In the genomic region with DNA sequence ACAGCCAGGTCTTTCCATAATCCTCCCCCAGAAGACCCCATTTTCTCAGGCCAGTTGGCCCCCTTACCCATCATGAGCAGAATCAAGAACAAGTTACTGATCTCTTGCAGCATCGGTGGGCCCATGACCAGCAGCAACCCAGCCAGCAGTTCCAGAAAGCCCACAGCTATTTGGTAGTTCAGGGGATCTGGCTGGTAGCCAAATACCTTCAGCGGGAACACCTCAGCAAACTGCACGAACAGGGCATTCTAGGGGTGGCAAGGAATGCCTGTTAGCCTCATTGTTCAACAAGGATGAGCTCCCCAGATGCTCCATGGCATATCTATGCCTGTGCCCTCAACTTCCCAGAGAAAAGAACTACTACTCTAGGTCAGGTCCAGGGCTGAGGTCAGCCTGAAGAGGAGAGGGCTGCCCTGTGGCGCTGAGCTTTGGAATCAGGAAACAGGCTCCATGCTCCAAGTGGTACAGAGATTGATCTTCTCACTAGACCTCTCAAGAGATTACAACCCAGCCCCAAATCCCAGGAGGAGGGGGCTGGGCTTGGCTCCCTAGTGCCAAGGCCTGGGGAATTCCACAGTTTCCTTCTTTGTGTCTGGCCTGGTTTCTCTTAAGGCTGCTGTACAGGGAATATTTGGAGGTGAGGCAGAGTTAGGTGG, we compare ENCODE assay signal across 8 cellular contexts. TPM values are rescaled to one million over a fixed set of nuclear protein-coding genes. Genes with fewer than 3 reads are reported as not detected.
A peak's percentile ranks its signal among the peaks of the same experiment; 100 is the strongest.
DNase-seq lines count a peak whose midpoint lies in the region; ATAC-seq and TF ChIP-seq lines count a peak whose summit lies in the region.

No MANE protein-coding gene starts in this region.

- H3K4me1 Mint-ChIP-seq in brain: peaks cover 21% of the 10 kb centered on the region

- H3K36me3 ChIP-seq in A673 (ENCODE audit: insufficient read depth, low read length, poor library complexity, severe bottlenecking) (no peaks in the 10 kb centered on the region), HUES64 (ENCODE audit: insufficient read depth, low read length) (no peaks in the 10 kb centered on the region; the same call in 1 of the 2 replicates)

- no peak for ATAC-seq in GM21526 (IDR thresholded peaks at IDR 0.05; ENCODE audit: low FRiP score, unreplicated experiment)
- ATAC-seq in HG03354 (IDR thresholded peaks at IDR 0.05; ENCODE audit: poor library complexity, severe bottlenecking, unreplicated experiment): no peak

- no peaks in the 10 kb centered on the region for H3K27me3 Mint-ChIP-seq in brain

- no peaks in the 10 kb centered on the region for H3K9me3 Mint-ChIP-seq in brain

- H3K27ac ChIP-seq in A673 (ENCODE audit: low read depth, low read length, poor library complexity, severe bottlenecking) (peak overlapping the region; percentile 92), HUES64 (ENCODE audit: low read depth, low read length) (no peak overlapping the region)

- 85% methylated on average over 4 of the region's 4 CpGs for WGBS in HUES64

- H3K4me1 ChIP-seq in A673 (ENCODE audit: insufficient read depth, low read length, poor library complexity, severe bottlenecking): peaks cover 13% of the 10 kb centered on the region
- peaks cover 10% of the 10 kb centered on the region for H3K4me1 ChIP-seq in HUES64 (ENCODE audit: insufficient read depth, low read length)

- POLR2A ChIA-PET in A673 (lab: Charles Lee; ENCODE audit: low non-redundant PET): no interaction called here

- H3K4me3 ChIP-seq in A673 (ENCODE audit: low read depth, low read length, poor library complexity, severe bottlenecking) (peak overlapping the region; percentile 79), HUES64 (ENCODE audit: low read length) (peak overlapping the region; percentile 85)

- DNase-seq in A673 (ENCODE audit: low spot score) (peak; percentile 39), mucosa of gallbladder (ENCODE audit: low spot score) (peak; percentile 75), erythroblast (lab: John Stamatoyannopoulos, UW) (no peak), AML-193 (lab: John Stamatoyannopoulos, UW) (no peak)

- TF ChIP-seq CTCF in A673 (conservative IDR thresholded peaks at IDR 0.05; ENCODE audit: low read depth, low read length) (no peak), brain (conservative IDR thresholded peaks at IDR 0.05) (no peak)

- CTCF ChIA-PET in A673 (lab: Charles Lee): no interaction called here

- H3K9ac ChIP-seq in HUES64 (ENCODE audit: low read depth, low read length): peak overlapping the region; percentile 86

- intact Hi-C loops in A673 (cut with micrococcal nuclease; ENCODE audit: unreplicated experiment): no loop called here

- H3K27ac Mint-ChIP-seq in brain: peak overlapping the region; percentile 89 to 99 (median 97)

- H3K36me3 Mint-ChIP-seq in brain: peaks cover 16% of the 10 kb centered on the region

- H3K9me3 ChIP-seq in A673 (ENCODE audit: low read depth, low read length, poor library complexity, severe bottlenecking) (no peaks in the 10 kb centered on the region), HUES64 (ENCODE audit: insufficient read depth, low read depth, low read length) (no peaks in the 10 kb centered on the region)

- TF ChIP-seq POLR2A in erythroblast (IDR thresholded peaks at IDR 0.05; ENCODE audit: low read length): no peak

- peak overlapping the region; percentile 92 to 99 (median 97) for H3K4me3 Mint-ChIP-seq in brain

- H3K27me3 ChIP-seq in A673 (replicated peaks; ENCODE audit: insufficient read depth, low read depth, low read length, poor library complexity) (no peaks in the 10 kb centered on the region), HUES64 (ENCODE audit: insufficient read depth, low read length) (no peaks in the 10 kb centered on the region)

- no TSS peak for BruUV-seq in A673 (replicated peaks; lab: Mats Ljungman, UMichigan)

RNA-seq across cellular contexts. Expression of gene TMEM35B, which starts 1.3 kb away (rescaled TPM):
- total RNA-seq in A673 (2021) (10.6 and 11.3 TPM in 2 replicates), mucosa of gallbladder (70.2 TPM)
- polyA plus RNA-seq in HUES64 (2013, experiment 1 of 2): 18.3 TPM
- 17.8 TPM for polyA plus RNA-seq in HUES64 (2013, experiment 2 of 2)
- 18.5 TPM for polyA plus RNA-seq in brain (ENCODE audit: insufficient read depth, low read depth, low replicate concordance)

RNA-seq across cellular contexts. Expression of gene ZMYM6, which starts 47.9 kb away (rescaled TPM):
- total RNA-seq in A673 (2021) (18.9 and 19.3 TPM in 2 replicates), mucosa of gallbladder (19.6 TPM)
- 7.3 TPM for polyA plus RNA-seq in HUES64 (2013, experiment 1 of 2)
- polyA plus RNA-seq in HUES64 (2013, experiment 2 of 2): 8.4 TPM
- 3.5 TPM for polyA plus RNA-seq in brain (ENCODE audit: insufficient read depth, low read depth, low replicate concordance)

RNA-seq across cellular contexts. Expression of gene DLGAP3, which starts 54.4 kb away (rescaled TPM):
- total RNA-seq in A673 (2021) (0.66 TPM in 1 of 2 replicates, not detected in the other), mucosa of gallbladder (0.43 TPM)
- polyA plus RNA-seq in HUES64 (2013, experiment 1 of 2): 4.2 TPM
- 4.2 TPM for polyA plus RNA-seq in HUES64 (2013, experiment 2 of 2)
- polyA plus RNA-seq in brain (ENCODE audit: insufficient read depth, low read depth, low replicate concordance): 24.0 TPM

Comparison
In these comparisons a context has a peak if more than half of its experiments do, and no peak if none do; other contexts are left out.
1. DNase-seq: peak in A673 (single experiment) and mucosa of gallbladder (single experiment); none in erythroblast (0 of 2) and AML-193 (0 of 2).